ENCODE assay signal across 25 cellular contexts in genomic region chr6:51908243-51908642, GRCh38.
DNase-seq lines count a peak whose midpoint lies in the region; ATAC-seq, FAIRE-seq and TF ChIP-seq lines count a peak whose summit lies in the region.
"Had no signal": no experiment of that assay in that cellular context is flagged by ENCODE, and none has a peak within 500 bp of the region (broad histone marks: within the 10 kb centered on the region; RNA-seq: fewer than 3 reads in every experiment).

No MANE protein-coding gene starts in this region.

- H4K12ac ChIP-seq in trophoblast cell (ENCODE audit: low read depth, low read length) = no peak overlapping the region

- no peaks in the 10 kb centered on the region for H3K36me3 ChIP-seq in GM12878 (ENCODE audit: control insufficient read depth in 2 of 2, insufficient read depth in 2 of 2, low read length in 1 of 2)
- H3K36me3 ChIP-seq in neural progenitor cell = no peaks in the 10 kb centered on the region
- H3K36me3 ChIP-seq in trophoblast cell (ENCODE audit: control insufficient read depth in 1 of 2, insufficient read depth in 2 of 2, low read length in 2 of 2) = no peaks in the 10 kb centered on the region

- no peak overlapping the region for H3K23ac ChIP-seq in trophoblast cell (ENCODE audit: low read length)

- no peak overlapping the region for H2AK5ac ChIP-seq in trophoblast cell (ENCODE audit: low read length)

- H3K9ac ChIP-seq in GM12878 (ENCODE audit: control insufficient read depth, insufficient read depth, low read length) (no peak overlapping the region), neural progenitor cell (no peak overlapping the region), trophoblast cell (ENCODE audit: low read length) (no peak overlapping the region)
- H3K9ac ChIP-seq: GM23248 had no signal

- SMC1A ChIA-PET in GM12878 (lab: Charles Lee; ENCODE audit: uncharacterized antibody, unreplicated experiment) = interaction anchor here (1.0 to 2.0 kb wide), 5 partner anchors 8 to 35 kb away, joined by 4 to 6 read pairs (median 4); no protein-coding TSS in a partner anchor

- TF ChIP-seq CTCF in GM12878 (IDR thresholded peaks at IDR 0.05 in 2 of 3, conservative IDR thresholded peaks at IDR 0.05 in 1 of 3; ENCODE audit: control insufficient read depth in 2 of 3, extremely low read depth in 1 of 3, insufficient read depth in 1 of 3, low read depth in 3 of 3, low read length in 3 of 3) (no peak), neural progenitor cell (IDR thresholded peaks at IDR 0.05) (no peak)

- no peak overlapping the region for H3K4me2 ChIP-seq in GM12878 (ENCODE audit: control insufficient read depth, insufficient read depth)
- peak overlapping the region; percentile 20 for H3K4me2 ChIP-seq in neural progenitor cell
- no peak overlapping the region for H3K4me2 ChIP-seq in trophoblast cell (ENCODE audit: low read length)
- H3K4me2 ChIP-seq: A549 had no signal

- H4K91ac ChIP-seq in trophoblast cell (ENCODE audit: low read depth, low read length) = no peak overlapping the region

- H3K4me1 ChIP-seq in GM12878 (ENCODE audit: control insufficient read depth, insufficient read depth, low read length) (no peaks in the 10 kb centered on the region), neural progenitor cell (peaks cover 13% of the 10 kb centered on the region), trophoblast cell (ENCODE audit: control insufficient read depth in 1 of 2, insufficient read depth in 2 of 2, low read length in 2 of 2) (no peaks in the 10 kb centered on the region)
- H3K4me1 ChIP-seq: A549 had no signal

- in situ Hi-C loops in GM12878 (cut with MboI) = no loop called here

- H3K4me3 Mint-ChIP-seq in neural progenitor cell = no peak overlapping the region
- H3K4me3 Mint-ChIP-seq: B cell, CD14-positive monocyte had no signal

- no peaks in the 10 kb centered on the region for H3K79me1 ChIP-seq in trophoblast cell (ENCODE audit: low read length)

- H3K27ac Mint-ChIP-seq in neural progenitor cell = no peak overlapping the region
- H3K27ac Mint-ChIP-seq: B cell, CD14-positive monocyte had no signal

- POLR2A ChIA-PET in GM12878 (lab: Charles Lee) = no interaction called here

- H3K9me3 Mint-ChIP-seq in neural progenitor cell = no peaks in the 10 kb centered on the region

- TF ChIP-seq EP300 in GM12878 (IDR thresholded peaks at IDR 0.05; ENCODE audit: borderline replicate concordance in 1 of 2, control insufficient read depth in 1 of 2, low read depth in 2 of 2, low read length in 2 of 2) = no peak

- no peaks in the 10 kb centered on the region for H3K27me3 Mint-ChIP-seq in neural progenitor cell (ENCODE audit: insufficient read depth, low read depth)

- RAD21 ChIA-PET in GM12878 (lab: Charles Lee; ENCODE audit: unreplicated experiment) = interaction anchor here (2.2 kb wide), 1 partner anchor 20 kb away, joined by 11 read pairs; no protein-coding TSS in a partner anchor

- no peak overlapping the region for H3K4ac ChIP-seq in trophoblast cell (ENCODE audit: low read depth, low read length)

- H3K9me3 ChIP-seq in GM12878 (replicated peaks; ENCODE audit: control insufficient read depth, insufficient read depth, low read length) = no peaks in the 10 kb centered on the region
- H3K9me3 ChIP-seq in neural progenitor cell (ENCODE audit: low read depth) = no peaks in the 10 kb centered on the region
- no peaks in the 10 kb centered on the region for H3K9me3 ChIP-seq in trophoblast cell (ENCODE audit: insufficient read depth, low read depth, low read length)
- H3K9me3 ChIP-seq: A549 had no signal

- no TSS peak for BruUV-seq in GM12878 (replicated peaks; lab: Mats Ljungman, UMichigan)

- DNase-seq in GM12878 (ENCODE audit: low read depth, low spot score) = no peak
- peak; percentile 8 for DNase-seq in neural progenitor cell (ENCODE audit: low spot score)
- DNase-seq in effector CD4-positive, alpha-beta T cell = no peak
- DNase-seq in trophoblast cell = no peak
- DNase-seq: EL; GF-D8; GM23248; HCEC 1CT; KG1; NCI-H1092; NCI-H1436; NCI-H187 treated with DMSO at 0.1 percent for 48 hours; NCI-H2107; NCI-H510A treated with DMSO at 0.1 percent for 48 hours; NCI-H774; NK-92 treated with Interleukin-12 subunit alpha and Interleukin-12 subunit beta, amount 100 ng/mL, for 24 hours had no signal

- no peak for TF ChIP-seq RAD21 in GM12878 (IDR thresholded peaks at IDR 0.05; ENCODE audit: insufficient read depth, low read depth, low read length)

- ATAC-seq in GM19351 (IDR thresholded peaks at IDR 0.05; ENCODE audit: unreplicated experiment) (peak; percentile 80), HG02885 (IDR thresholded peaks at IDR 0.05; ENCODE audit: poor library complexity, unreplicated experiment) (peak; percentile 75), GM12878 (peak; percentile 48; the same call in 2 of the 3 replicates), GM19023 (IDR thresholded peaks at IDR 0.05; ENCODE audit: unreplicated experiment) (no peak)
- ATAC-seq: A549, Panc1, SK-N-SH treated with all-trans-retinoic acid at 6 μM for 48 hours had no signal

- H3K14ac ChIP-seq in trophoblast cell (ENCODE audit: low read length) = no peak overlapping the region

- intact Hi-C loops in GM12878 (cut with micrococcal nuclease; ENCODE audit: unreplicated experiment) = no loop called here

- H2BK120ac ChIP-seq in trophoblast cell (ENCODE audit: insufficient read depth, low read length, poor library complexity) = no peak overlapping the region

- H4K20me1 ChIP-seq in GM12878 (ENCODE audit: control insufficient read depth, insufficient read depth) (no peaks in the 10 kb centered on the region), neural progenitor cell (ENCODE audit: low read depth) (no peaks in the 10 kb centered on the region)

- no peaks in the 10 kb centered on the region for H3K27me3 ChIP-seq in GM12878 (replicated peaks in 1 of 2; ENCODE audit: control insufficient read depth in 2 of 2, insufficient read depth in 2 of 2, low read length in 1 of 2)
- no peaks in the 10 kb centered on the region for H3K27me3 ChIP-seq in neural progenitor cell
- no peaks in the 10 kb centered on the region for H3K27me3 ChIP-seq in trophoblast cell (ENCODE audit: insufficient read depth, low read length)

- no peak overlapping the region for H4K8ac ChIP-seq in trophoblast cell (ENCODE audit: low read depth, low read length)

- H3K36me3 Mint-ChIP-seq in neural progenitor cell = no peaks in the 10 kb centered on the region
- H3K36me3 Mint-ChIP-seq: CD14-positive monocyte had no signal

- no peak for FAIRE-seq in GM12878 (lab: Jason Lieb, UNC)
- FAIRE-seq: A549, HTR-8/SVneo had no signal

- H2AFZ ChIP-seq in GM12878 (ENCODE audit: control insufficient read depth, low read depth, low read length) (no peak overlapping the region), neural progenitor cell (replicated peaks) (no peak overlapping the region), trophoblast cell (ENCODE audit: insufficient read depth, low read length, poor library complexity) (no peak overlapping the region)
- H2AFZ ChIP-seq: GM23248 had no signal

- no peak overlapping the region for H2BK5ac ChIP-seq in trophoblast cell (ENCODE audit: low read depth, low read length, poor library complexity)

- H3K27ac ChIP-seq in GM12878 (ENCODE audit: control insufficient read depth, insufficient read depth) (no peak overlapping the region), neural progenitor cell (no peak overlapping the region), trophoblast cell (ENCODE audit: low read depth, low read length) (no peak overlapping the region)
- H3K27ac ChIP-seq: A549, GM23248 had no signal

- no peak overlapping the region for H3K18ac ChIP-seq in trophoblast cell (ENCODE audit: low read length)

- H2BK12ac ChIP-seq in trophoblast cell (ENCODE audit: low read length) = no peak overlapping the region

- no peaks in the 10 kb centered on the region for H3F3A ChIP-seq in neural progenitor cell (ENCODE audit: low read depth)

- CTCF ChIA-PET in GM12878 (lab: Yijun Ruan, JAX) = interaction anchor here (0.5 to 1.6 kb wide), 5 partner anchors 14 to 1671 kb away, joined by 3 to 6 read pairs (median 5); no protein-coding TSS in a partner anchor

- H3K4me3 ChIP-seq in GM12878 = no peak overlapping the region
- no peak overlapping the region for H3K4me3 ChIP-seq in neural progenitor cell
- H3K4me3 ChIP-seq in trophoblast cell (ENCODE audit: low read depth, low read length) = no peak overlapping the region
- H3K4me3 ChIP-seq: A549, GM23248 had no signal

- no peaks in the 10 kb centered on the region for H3K4me1 Mint-ChIP-seq in neural progenitor cell

- H3K79me2 ChIP-seq in GM12878 (ENCODE audit: control insufficient read depth, insufficient read depth, low read length) (no peaks in the 10 kb centered on the region), neural progenitor cell (ENCODE audit: low read depth) (no peaks in the 10 kb centered on the region), trophoblast cell (ENCODE audit: control insufficient read depth, insufficient read depth, low read length, poor library complexity) (no peaks in the 10 kb centered on the region)

- TF ChIP-seq POLR2A in GM12878 (IDR thresholded peaks at IDR 0.05; ENCODE audit: low read depth, low read length) = no peak

TF ChIP-seq in GM12878, 131 proteins besides CTCF, POLR2A, EP300 and RAD21:
- no peak for TF ChIP-seq BMI1 (IDR thresholded peaks at IDR 0.05; ENCODE audit: borderline replicate concordance)
- 0 out of 2 replicates have a peak, but pooled peaks have one; percentile 14 for TF ChIP-seq BCL11A (IDR thresholded peaks at IDR 0.05; ENCODE audit: low read depth, low read length)
- TF ChIP-seq NR2C1 (IDR thresholded peaks at IDR 0.05) = no peak
- TF ChIP-seq STAT3 (IDR thresholded peaks at IDR 0.05; ENCODE audit: low read depth, low read length) = no peak
- TF ChIP-seq CHD1 (IDR thresholded peaks at IDR 0.05; ENCODE audit: low read depth, low read length) = no peak
- no peak for TF ChIP-seq NFXL1 (IDR thresholded peaks at IDR 0.05; ENCODE audit: borderline replicate concordance)
- no peak for TF ChIP-seq IKZF1 (conservative IDR thresholded peaks at IDR 0.05)
